Comparison of ENCODE assay signal across 11 cellular contexts in genomic region chr22:18549458-18550179, GRCh38. TPM values are rescaled to one million over a fixed set of nuclear protein-coding genes. Genes with fewer than 3 reads are reported as not detected.
"Had no signal": no experiment of that assay in that cellular context is flagged by ENCODE, and none has a peak within 500 bp of the region (broad histone marks: within the 10 kb centered on the region; RNA-seq: fewer than 3 reads in every experiment).

No MANE protein-coding gene starts in this region.

RNA-seq across cellular contexts. Expression of gene TMEM191B, which starts 22.0 kb away (rescaled TPM):
- total RNA-seq: ascending aorta had no signal

RNA-seq across cellular contexts. Expression of gene GGTLC3, which starts 31.7 kb away (rescaled TPM):
- total RNA-seq: activated CD4-positive, alpha-beta memory T cell treated with anti-CD3 and anti-CD28 coated beads, Interleukin-2, amount 10 ng/mL, durations not matched to agents 7 days and 5 days; activated CD4-positive, alpha-beta T cell treated with anti-CD3 and anti-CD28 coated beads for 36 hours; activated CD4-positive, alpha-beta T cell treated with anti-CD3 and anti-CD28 coated beads, Interleukin-2, amount 10 ng/mL, durations not matched to agents 7 days and 5 days; activated CD8-positive, alpha-beta memory T cell treated with anti-CD3 and anti-CD28 coated beads, Interleukin-2, amount 10 ng/mL, durations not matched to agents 7 days and 5 days; activated CD8-positive, alpha-beta T cell treated with anti-CD3 and anti-CD28 coated beads, Interleukin-2, amount 10 ng/mL, durations not matched to agents 7 days and 5 days; activated naive CD8-positive, alpha-beta T cell treated with anti-CD3 and anti-CD28 coated beads, Interleukin-2, amount 10 ng/mL, durations not matched to agents 7 days and 5 days; activated T-helper 2 cell treated with anti-CD3 and anti-CD28 coated beads, Interferon-gamma antibody, Interleukin-2, Interleukin-4, amounts not matched to agents 10 μg/mL and 5 μg/mL and 100 μg/mL, durations not matched to agents 14 hours and 24 hours and 36 hours; ascending aorta; bronchial epithelial cell; WTC11 had no signal
- polyA plus RNA-seq: adipose tissue had no signal
